ENCODE assay signal across 22 cellular contexts in the genomic region with DNA sequence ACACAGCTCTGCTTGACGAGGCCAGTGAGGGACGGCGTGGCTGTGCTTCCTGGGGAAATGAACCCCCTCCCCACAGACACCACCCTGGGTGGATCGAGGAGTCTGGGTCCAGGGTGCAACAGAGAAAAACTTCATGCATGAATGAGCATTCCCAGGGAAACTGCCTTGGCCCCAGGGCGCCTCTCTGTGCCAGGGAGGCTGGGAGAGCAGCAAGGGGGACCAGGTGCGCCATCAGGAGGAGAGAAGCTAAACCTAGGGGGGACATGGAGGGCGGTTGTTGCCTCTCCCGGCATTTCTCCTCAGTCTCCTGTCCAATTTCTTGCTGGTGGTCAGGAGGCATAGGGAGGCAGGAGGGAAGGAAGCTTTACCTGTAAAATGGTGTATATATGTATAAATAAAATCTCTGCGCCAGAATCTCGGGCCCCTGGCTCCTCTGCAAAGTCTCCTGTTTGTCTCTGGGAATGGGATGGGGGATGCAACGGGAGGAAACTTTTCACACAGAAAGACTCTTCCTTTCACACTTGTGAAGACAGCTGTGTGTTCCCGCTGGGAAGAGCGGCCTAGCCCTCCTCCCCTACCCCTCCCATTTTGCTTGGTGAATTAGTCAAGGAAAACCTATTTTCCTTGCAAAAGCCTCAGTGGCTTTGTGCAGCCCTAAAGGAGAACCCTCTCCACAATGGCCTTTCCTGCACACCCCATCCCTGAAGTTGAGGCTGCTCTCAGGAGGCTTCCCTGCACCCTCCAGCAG. TPM values are rescaled to one million over a fixed set of nuclear protein-coding genes. Genes with fewer than 3 reads are reported as not detected.
"Had no signal": no experiment of that assay in that cellular context is flagged by ENCODE, and none has a peak within 500 bp of the region (broad histone marks: within the 10 kb centered on the region; RNA-seq: fewer than 3 reads in every experiment).

No MANE protein-coding gene starts in this region.

- H3K4me3 ChIP-seq: adrenal gland, MG63, PC-9 had no signal

- ATAC-seq: activated CD8-positive, alpha-beta T cell treated with anti-CD3 and anti-CD28 coated beads, Interleukin-2, amount 10 ng/mL, durations not matched to agents 7 days and 5 days; WTC11 had no signal

- H3K27ac ChIP-seq: adrenal gland, PC-9 had no signal

- H3K9ac ChIP-seq: SK-N-SH had no signal

- H3K9me2 ChIP-seq: SK-N-SH had no signal

- H3K9me3 ChIP-seq: adrenal gland, MG63, SK-N-SH had no signal

- H3K36me3 ChIP-seq: adrenal gland, MG63 had no signal

- DNase-seq: activated CD4-positive, alpha-beta T cell treated with anti-CD3 and anti-CD28 coated beads for 48 hours; activated CD4-positive, alpha-beta T cell treated with anti-CD3 and anti-CD28 coated beads, Interleukin-2, amount 50 U/mL, for 4 hours; activated CD4-positive, CD25-positive, alpha-beta regulatory T cell treated with anti-CD3 and anti-CD28 coated beads, Interleukin-2, amount 50 U/mL, for 72 hours; activated CD8-positive, alpha-beta memory T cell treated with anti-CD3 and anti-CD28 coated beads, Interleukin-2, amount 50 U/mL, for 48 hours; activated CD8-positive, alpha-beta T cell treated with anti-CD3 and anti-CD28 coated beads, Interleukin-2, amount 10 ng/mL, durations not matched to agents 7 days and 5 days; activated naive CD4-positive, alpha-beta T cell treated with anti-CD3 and anti-CD28 coated beads, Interleukin-2, amount 50 U/mL, for 16 hours; activated naive CD8-positive, alpha-beta T cell treated with anti-CD3 and anti-CD28 coated beads, Interleukin-2, amount 10 ng/mL, durations not matched to agents 7 days and 5 days; activated T-cell treated with anti-CD3 and anti-CD28 coated beads, Interleukin-2, amount 50 U/mL, for 1 hour; adrenal gland; anterior cingulate cortex; MG63; MV-4-11; NCI-H1092 treated with DMSO at 0.1 percent for 48 hours; NCI-H1436 treated with DMSO at 0.1 percent for 48 hours; NCI-H187; NCI-H2081; NCI-H510A treated with DMSO at 0.1 percent for 48 hours; PC-9; SK-N-SH had no signal

- H3K4me2 ChIP-seq: PC-9, SK-N-SH had no signal

- H2AFZ ChIP-seq: PC-9 had no signal

RNA-seq across cellular contexts. Expression of a gene that starts 9.2 kb away (rescaled TPM):
- total RNA-seq: activated CD8-positive, alpha-beta T cell treated with anti-CD3 and anti-CD28 coated beads, Interleukin-2, amount 10 ng/mL, durations not matched to agents 7 days and 5 days; activated naive CD8-positive, alpha-beta T cell treated with anti-CD3 and anti-CD28 coated beads, Interleukin-2, amount 10 ng/mL, durations not matched to agents 7 days and 5 days had no signal

RNA-seq across cellular contexts. Expression of a gene that starts 12.6 kb away (rescaled TPM):
- total RNA-seq: activated CD8-positive, alpha-beta T cell treated with anti-CD3 and anti-CD28 coated beads, Interleukin-2, amount 10 ng/mL, durations not matched to agents 7 days and 5 days; activated naive CD8-positive, alpha-beta T cell treated with anti-CD3 and anti-CD28 coated beads, Interleukin-2, amount 10 ng/mL, durations not matched to agents 7 days and 5 days; cardiac septum; PC-9; T-helper 1 cell treated with Interleukin-12 subunit alpha and Interleukin-12 subunit beta and Interleukin-4 antibody, amounts not matched to agents 30 ng/mL and 1 ng/mL, for 36 hours; WTC11 had no signal
- polyA plus RNA-seq: SK-N-SH had no signal

RNA-seq across cellular contexts. Expression of a gene that starts 23.2 kb away (rescaled TPM):
- total RNA-seq: activated CD8-positive, alpha-beta T cell treated with anti-CD3 and anti-CD28 coated beads, Interleukin-2, amount 10 ng/mL, durations not matched to agents 7 days and 5 days; activated naive CD8-positive, alpha-beta T cell treated with anti-CD3 and anti-CD28 coated beads, Interleukin-2, amount 10 ng/mL, durations not matched to agents 7 days and 5 days; cardiac septum; T-helper 1 cell treated with Interleukin-12 subunit alpha and Interleukin-12 subunit beta and Interleukin-4 antibody, amounts not matched to agents 30 ng/mL and 1 ng/mL, for 36 hours; WTC11 had no signal
- polyA plus RNA-seq: SK-N-SH had no signal
